Comparison of ENCODE assay signal across 23 cellular contexts in the genomic region with DNA sequence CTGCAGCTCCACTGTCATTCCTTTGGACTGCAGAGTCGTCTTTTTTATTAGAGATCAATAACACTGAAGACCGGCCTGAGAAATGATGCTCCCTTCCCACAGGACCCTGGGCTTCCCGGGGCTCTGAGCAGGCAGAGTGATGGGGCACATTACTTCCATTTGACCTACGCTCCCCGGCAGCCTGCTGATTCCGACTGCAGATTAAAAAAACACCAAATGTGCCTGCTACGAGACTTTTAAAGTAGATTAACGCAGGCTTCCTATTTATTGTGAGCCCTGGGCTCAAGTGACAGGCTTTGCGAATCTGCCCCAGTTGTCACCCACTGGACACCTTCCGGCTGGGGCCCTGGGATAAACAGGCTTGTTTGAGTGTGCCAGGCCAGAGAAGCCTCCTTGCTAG. TPM values are rescaled to one million over a fixed set of nuclear protein-coding genes. Genes with fewer than 3 reads are reported as not detected.
"Had no signal": no experiment of that assay in that cellular context is flagged by ENCODE, and none has a peak within 500 bp of the region (broad histone marks: within the 10 kb centered on the region; RNA-seq: fewer than 3 reads in every experiment).

No MANE protein-coding gene starts in this region.

- H3K9me3 Mint-ChIP-seq: IgD-negative memory B cell had no signal

- ATAC-seq: K562 had no signal

- H3K9me3 ChIP-seq: SJSA1 had no signal

- H3K36me3 ChIP-seq: SJSA1 had no signal

- H3K27ac ChIP-seq: HL-60, KMS-11, SJSA1, SK-N-MC had no signal

- DNase-seq: Kasumi-1, MM.1S, NCI-H1092 treated with DMSO at 0.1 percent for 48 hours, NCI-H1436, NCI-H187, NCI-H2029, NCI-H2081 treated with DMSO at 0.1 percent for 48 hours, NCI-H2171, NCI-H345, NCI-H446 treated with DMSO at 0.1 percent for 48 hours, NCI-H510A treated with DMSO at 0.1 percent for 48 hours, NCI-H526, Right ventricle myocardium superior, RPMI8226, SIG-M5, T-helper 1 cell had no signal

- H3K4me1 ChIP-seq: SJSA1 had no signal

- H3K27ac Mint-ChIP-seq: IgD-negative memory B cell had no signal

- H3K4me3 ChIP-seq: K562, SJSA1, SK-N-MC had no signal

- H3K4me2 ChIP-seq: KMS-11 had no signal

- H3K9ac ChIP-seq: KMS-11 had no signal

RNA-seq across cellular contexts. Expression of a gene that starts 37.6 kb away (rescaled TPM):
- total RNA-seq: K562, M059J, Right ventricle myocardium superior, SJSA1 had no signal
- polyA plus RNA-seq: IgD-negative memory B cell, K562 had no signal
